9 cellular contexts compared by ENCODE assay signal in genomic region chr1:180228648-180229482, GRCh38. TPM values are rescaled to one million over a fixed set of nuclear protein-coding genes. Genes with fewer than 3 reads are reported as not detected.
DNase-seq lines count a peak whose midpoint lies in the region; ATAC-seq and TF ChIP-seq lines count a peak whose summit lies in the region.
"Had no signal": no experiment of that assay in that cellular context is flagged by ENCODE, and none has a peak within 500 bp of the region (broad histone marks: within the 10 kb centered on the region; RNA-seq: fewer than 3 reads in every experiment).

No MANE protein-coding gene starts in this region.

- H3K9me3 ChIP-seq in effector memory CD4-positive, alpha-beta T cell (ENCODE audit: control insufficient read depth, low read length): no peaks in the 10 kb centered on the region

- H3K27me3 ChIP-seq in ACC112 (ENCODE audit: insufficient read depth, low read length): peaks cover 93% of the 10 kb centered on the region
- H3K27me3 ChIP-seq in effector memory CD4-positive, alpha-beta T cell (replicated peaks; ENCODE audit: control insufficient read depth, insufficient read depth, low read length, poor library complexity, severe bottlenecking): peaks cover 56% of the 10 kb centered on the region

- ATAC-seq in GM18498 (IDR thresholded peaks at IDR 0.05; ENCODE audit: unreplicated experiment) (peak; percentile 19), natural killer cell (peak in 2 of 3 donors; percentile 16 to 34), HG02970 (IDR thresholded peaks at IDR 0.05; ENCODE audit: low FRiP score, unreplicated experiment) (no peak)

- TF ChIP-seq CTCF in natural killer cell (IDR thresholded peaks at IDR 0.05): no peak

- intact Hi-C loops in natural killer cell (cut with micrococcal nuclease): no loop called here

- H3K4me1 ChIP-seq in ACC112 (ENCODE audit: control insufficient read depth, insufficient read depth, low read length, unreplicated experiment): no peaks in the 10 kb centered on the region
- H3K4me1 ChIP-seq in effector memory CD4-positive, alpha-beta T cell (ENCODE audit: control insufficient read depth, insufficient read depth, low read length, poor library complexity, severe bottlenecking): peaks cover 26% of the 10 kb centered on the region

- peak overlapping the region; percentile 73 for H3K4me3 ChIP-seq in ACC112 (ENCODE audit: low read depth, low read length)
- H3K4me3 ChIP-seq in effector memory CD4-positive, alpha-beta T cell (ENCODE audit: insufficient read depth, low read depth, low read length, poor library complexity, severe bottlenecking): peak overlapping the region; percentile 59

- peak; percentile 63 for DNase-seq in NCI-H69 (lab: John Stamatoyannopoulos, UW)
- no peak for DNase-seq in effector memory CD4-positive, alpha-beta T cell
- no peak for DNase-seq in natural killer cell
- no peak for DNase-seq in cerebellum (ENCODE audit: low spot score)
- DNase-seq in NCI-H187 (lab: John Stamatoyannopoulos, UW): no peak

- peak overlapping the region; percentile 79 for H3K4me3 Mint-ChIP-seq in natural killer cell

- no peak overlapping the region for H3K27ac Mint-ChIP-seq in natural killer cell

- H3K36me3 Mint-ChIP-seq in natural killer cell: no peaks in the 10 kb centered on the region

- no peak overlapping the region for H2AFZ ChIP-seq in ACC112 (ENCODE audit: low read length, unreplicated experiment)

- H3K36me3 ChIP-seq in ACC112 (ENCODE audit: insufficient read depth, low read length): no peaks in the 10 kb centered on the region
- H3K36me3 ChIP-seq in effector memory CD4-positive, alpha-beta T cell (ENCODE audit: control insufficient read depth, insufficient read depth, low read length): no peaks in the 10 kb centered on the region

- no peaks in the 10 kb centered on the region for H3K79me2 ChIP-seq in ACC112 (ENCODE audit: control insufficient read depth, insufficient read depth, low read length, unreplicated experiment)

- peaks cover 56 to 67% of the 10 kb centered on the region in 2 donors for H3K27me3 Mint-ChIP-seq in natural killer cell (ENCODE audit: low read depth in 2 of 2)

- no peaks in the 10 kb centered on the region for H3K9me3 Mint-ChIP-seq in natural killer cell

- H3K4me1 Mint-ChIP-seq in natural killer cell: peaks cover 6 to 17% of the 10 kb centered on the region in 2 donors

- H3K27ac ChIP-seq in ACC112 (ENCODE audit: low read depth, low read length): no peak overlapping the region
- no peak overlapping the region for H3K27ac ChIP-seq in effector memory CD4-positive, alpha-beta T cell (ENCODE audit: insufficient read depth, low read length, poor library complexity, severe bottlenecking)

RNA-seq across cellular contexts. Expression of gene LHX4, which starts 1.2 kb away (rescaled TPM):
- under 1 TPM in 1 of 3 donors, not detected in 2; 0.08 TPM for total RNA-seq in natural killer cell
- total RNA-seq in cerebellum: 0.91 TPM
- total RNA-seq: glomerular endothelial cell had no signal
